1 cellular context compared by ENCODE assay signal in the genomic region with DNA sequence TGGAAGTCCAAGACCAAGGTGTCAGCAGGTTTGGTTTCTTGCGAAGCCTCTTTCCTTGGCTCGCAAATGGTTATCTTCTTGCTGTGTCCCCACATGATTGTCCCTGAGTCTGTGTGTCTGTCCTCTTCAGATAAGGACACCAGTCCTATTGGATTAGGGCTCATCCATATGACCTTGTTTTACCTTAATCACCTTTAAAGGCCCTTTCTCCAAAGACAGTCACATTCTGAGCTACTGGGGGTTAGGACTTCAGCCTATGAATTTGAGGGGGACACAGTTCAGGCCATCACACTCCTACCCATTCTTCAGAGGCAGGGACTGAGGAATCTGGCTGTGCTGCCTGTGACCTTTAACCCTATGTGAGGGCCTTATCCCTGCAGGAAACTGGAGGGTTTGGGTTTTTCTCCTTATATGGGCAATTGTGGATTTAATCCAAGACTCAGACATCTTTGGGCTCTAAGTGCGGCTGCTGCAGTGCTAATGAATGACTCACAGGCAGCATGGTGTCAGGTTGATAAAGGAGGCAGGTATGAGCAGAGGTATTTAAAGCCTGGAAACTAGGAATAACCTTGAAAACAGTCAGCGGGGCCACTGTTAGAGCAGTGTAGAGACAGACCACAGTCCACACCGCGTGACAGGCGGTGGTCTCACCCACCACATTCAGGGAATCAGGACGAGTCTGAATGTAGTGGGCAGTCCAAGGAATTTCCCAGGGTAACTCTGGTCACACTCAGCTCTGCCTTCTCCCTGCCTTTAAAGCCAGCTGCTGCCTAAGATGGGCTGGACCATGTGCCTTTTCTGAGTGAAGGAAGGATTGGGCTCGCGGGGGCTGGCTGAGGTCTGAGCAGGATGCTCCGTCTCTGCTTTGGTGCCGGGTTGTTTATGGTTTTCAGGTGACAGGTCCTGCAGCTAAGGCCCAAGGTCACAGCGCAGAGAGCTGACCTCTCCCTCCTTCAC.
TF ChIP-seq lines count a peak whose summit lies in the region.

No MANE protein-coding gene starts in this region.

TF ChIP-seq in IMR-90, 13 proteins besides CTCF, POLR2A, EP300 and RAD21:
- no peak for TF ChIP-seq CHD1 (IDR thresholded peaks at IDR 0.05; ENCODE audit: low read depth, low read length)
- TF ChIP-seq, protein P1, sequence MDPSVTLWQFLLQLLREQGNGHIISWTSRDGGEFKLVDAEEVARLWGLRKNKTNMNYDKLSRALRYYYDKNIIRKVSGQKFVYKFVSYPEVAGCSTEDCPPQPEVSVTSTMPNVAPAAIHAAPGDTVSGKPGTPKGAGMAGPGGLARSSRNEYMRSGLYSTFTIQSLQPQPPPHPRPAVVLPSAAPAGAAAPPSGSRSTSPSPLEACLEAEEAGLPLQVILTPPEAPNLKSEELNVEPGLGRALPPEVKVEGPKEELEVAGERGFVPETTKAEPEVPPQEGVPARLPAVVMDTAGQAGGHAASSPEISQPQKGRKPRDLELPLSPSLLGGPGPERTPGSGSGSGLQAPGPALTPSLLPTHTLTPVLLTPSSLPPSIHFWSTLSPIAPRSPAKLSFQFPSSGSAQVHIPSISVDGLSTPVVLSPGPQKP (IDR thresholded peaks at IDR 0.05; ENCODE audit: borderline replicate concordance, low read depth, low read length): no peak
- no peak for TF ChIP-seq CEBPB (IDR thresholded peaks at IDR 0.05; ENCODE audit: low read depth, low read length)
- TF ChIP-seq FOS (IDR thresholded peaks at IDR 0.05; ENCODE audit: low read depth, low read length): peak; percentile 17; the same call in 1 of the 2 replicates
